31 cellular contexts compared by ENCODE assay signal in genomic region chr1:239707615-239708014, GRCh38.
"Had no signal": no experiment of that assay in that cellular context is flagged by ENCODE, and none has a peak within 500 bp of the region (broad histone marks: within the 10 kb centered on the region; RNA-seq: fewer than 3 reads in every experiment).

No MANE protein-coding gene starts in this region.

- H3K27me3 ChIP-seq: brain microvascular endothelial cell, MG63, SJCRH30 had no signal

- H3K36me3 ChIP-seq: brain microvascular endothelial cell, MG63, SJCRH30, WERI-Rb-1 had no signal

- DNase-seq: activated CD4-positive, alpha-beta memory T cell treated with anti-CD3 and anti-CD28 coated beads for 36 hours; activated CD4-positive, alpha-beta T cell treated with anti-CD3 and anti-CD28 coated beads, Interleukin-2, amount 50 U/mL, for 1 hour; activated CD8-positive, alpha-beta memory T cell treated with anti-CD3 and anti-CD28 coated beads, Interleukin-2, amount 50 U/mL, for 4 hours; activated effector memory CD4-positive, alpha-beta T cell treated with anti-CD3 and anti-CD28 coated beads, Interleukin-2, amount 50 U/mL, for 16 hours; activated naive CD4-positive, alpha-beta T cell; activated T-cell treated with anti-CD3 and anti-CD28 coated beads for 4 hours; activated T-cell treated with anti-CD3 and anti-CD28 coated beads, Interleukin-2, amount 50 U/mL, for 72 hours; amniotic stem cell; aorta; brain microvascular endothelial cell; central memory CD4-positive, alpha-beta T cell; Kasumi-1; KG1; MG63; NCI-H1048; NCI-H1436 treated with DMSO at 0.1 percent for 48 hours; NCI-H1694 treated with DMSO at 0.1 percent for 48 hours; NCI-H2029; NCI-H345; NCI-H524 treated with DMSO at 0.1 percent for 48 hours; SHP77; SJCRH30; T-helper 1 cell; T-helper 2 cell; T-helper 9 cell; WERI-Rb-1 had no signal

- H3K4me1 ChIP-seq: SJCRH30 had no signal

- H3K27ac Mint-ChIP-seq: activated CD4-positive, alpha-beta memory T cell treated with anti-CD3 and anti-CD28 coated beads for 36 hours; activated naive CD4-positive, alpha-beta T cell treated with anti-CD3 and anti-CD28 coated beads, Interleukin-2, amount 50 U/mL, for 72 hours had no signal

- H3K4me3 Mint-ChIP-seq: activated CD4-positive, alpha-beta memory T cell treated with anti-CD3 and anti-CD28 coated beads for 36 hours had no signal

- ATAC-seq: activated naive CD4-positive, alpha-beta T cell treated with anti-CD3 and anti-CD28 coated beads, Interleukin-2, amount 50 U/mL, for 72 hours; activated T-helper 17 cell treated with anti-CD3 and anti-CD28 coated beads, Interleukin-2, amount 50 U/mL, for 72 hours; Panc1 had no signal

- H3K27ac ChIP-seq: brain microvascular endothelial cell, SJCRH30, SK-N-MC, WERI-Rb-1 had no signal

- H3K9me3 ChIP-seq: MG63, SJCRH30 had no signal

- H3K4me3 ChIP-seq: MG63, SJCRH30, SK-N-MC had no signal

- FAIRE-seq: colon had no signal

- H3K9me3 Mint-ChIP-seq: activated CD4-positive, alpha-beta memory T cell treated with anti-CD3 and anti-CD28 coated beads for 36 hours; activated T-helper 17 cell treated with anti-CD3 and anti-CD28 coated beads, Interleukin-2, amount 50 U/mL, for 72 hours had no signal

- H3K27me3 Mint-ChIP-seq: activated CD4-positive, alpha-beta memory T cell treated with anti-CD3 and anti-CD28 coated beads for 36 hours; activated T-helper 17 cell treated with anti-CD3 and anti-CD28 coated beads, Interleukin-2, amount 50 U/mL, for 72 hours had no signal
